In genomic region chr9:127991017-127991756, GRCh38 we compare ENCODE assay signal across 1 cellular context.
TF ChIP-seq lines count a peak whose summit lies in the region.

No MANE protein-coding gene starts in this region.

TF ChIP-seq in HepG2, 621 proteins besides CTCF, POLR2A, EP300 and RAD21 (continued from another document and continues in another):
- TF ChIP-seq PBX3 (CRISPR knock-in tag; IDR thresholded peaks at IDR 0.05; ENCODE audit: borderline replicate concordance) (no peak), TAF1 (CRISPR knock-in tag; IDR thresholded peaks at IDR 0.05) (no peak), E2F5 (CRISPR knock-in tag; conservative IDR thresholded peaks at IDR 0.05) (no peak), ZNF639 (CRISPR knock-in tag; conservative IDR thresholded peaks at IDR 0.05) (no peak), MEIS1 (CRISPR knock-in tag; IDR thresholded peaks at IDR 0.05; ENCODE audit: borderline replicate concordance) (no peak), LRRFIP1 (CRISPR knock-in tag; conservative IDR thresholded peaks at IDR 0.05) (no peak), MLXIP (CRISPR knock-in tag; IDR thresholded peaks at IDR 0.05; ENCODE audit: borderline replicate concordance) (no peak), IRF2 (CRISPR knock-in tag; IDR thresholded peaks at IDR 0.05) (peak; percentile 89), ZMYM3 (CRISPR knock-in tag; IDR thresholded peaks at IDR 0.05) (peak; percentile 67; the same call in 1 of the 2 replicates), ZBTB38 (CRISPR knock-in tag; IDR thresholded peaks at IDR 0.05) (0 out of 2 replicates have a peak, but pooled peaks have one; percentile 33), PTBP1 (IDR thresholded peaks at IDR 0.05; ENCODE audit: low read depth, low read length, poor library complexity, severe bottlenecking) (no peak), PAF1 (CRISPR knock-in tag; IDR thresholded peaks at IDR 0.05) (no peak), TBL1XR1 (IDR thresholded peaks at IDR 0.05; ENCODE audit: borderline replicate concordance, low read length, partially characterized antibody) (peak; percentile 85), ZBTB25 (CRISPR knock-in tag; IDR thresholded peaks at IDR 0.05) (no peak), PHF20 (CRISPR knock-in tag; IDR thresholded peaks at IDR 0.05) (no peak), ZNF501 (CRISPR knock-in tag; IDR thresholded peaks at IDR 0.05) (peak; percentile 36; the same call in 1 of the 2 replicates), TGIF2 (CRISPR knock-in tag; IDR thresholded peaks at IDR 0.05) (no peak), TERF1 (CRISPR knock-in tag; IDR thresholded peaks at IDR 0.05) (no peak), SKI (IDR thresholded peaks at IDR 0.05; ENCODE audit: partially characterized antibody) (peak; percentile 83), ARNTL (CRISPR knock-in tag; IDR thresholded peaks at IDR 0.05) (peak; percentile 80; the same call in 1 of the 2 replicates), ZNF567 (CRISPR knock-in tag; IDR thresholded peaks at IDR 0.05; ENCODE audit: borderline replicate concordance) (no peak), ZBTB3 (CRISPR knock-in tag; IDR thresholded peaks at IDR 0.05; ENCODE audit: borderline replicate concordance, low read depth) (no peak), DR1 (CRISPR knock-in tag; IDR thresholded peaks at IDR 0.05) (no peak), CEBPB (IDR thresholded peaks at IDR 0.05; ENCODE audit: borderline replicate concordance, low read depth, low read length) (no peak), DPF2 (CRISPR knock-in tag; IDR thresholded peaks at IDR 0.05; ENCODE audit: borderline replicate concordance, low read depth) (peak; percentile 36; the same call in 1 of the 2 replicates), PRMT3 (CRISPR knock-in tag; IDR thresholded peaks at IDR 0.05; ENCODE audit: borderline replicate concordance, low read depth) (no peak), ZNF619 (CRISPR knock-in tag; IDR thresholded peaks at IDR 0.05) (no peak), ZNF746 (CRISPR knock-in tag; IDR thresholded peaks at IDR 0.05) (no peak), KLF13 (CRISPR knock-in tag; IDR thresholded peaks at IDR 0.05) (no peak), HDAC2 (CRISPR knock-in tag; IDR thresholded peaks at IDR 0.05) (peak; percentile 75; the same call in 1 of the 2 replicates), ZNF761 (CRISPR knock-in tag; conservative IDR thresholded peaks at IDR 0.05) (no peak), ZBTB26 (CRISPR knock-in tag; IDR thresholded peaks at IDR 0.05; ENCODE audit: borderline replicate concordance) (no peak), HNRNPLL (IDR thresholded peaks at IDR 0.05; ENCODE audit: low read depth, low read length, poor library complexity, severe bottlenecking) (no peak), ZMAT3 (CRISPR knock-in tag; conservative IDR thresholded peaks at IDR 0.05) (no peak), WIZ (CRISPR knock-in tag; IDR thresholded peaks at IDR 0.05) (no peak), ZBTB7B (CRISPR knock-in tag; IDR thresholded peaks at IDR 0.05) (peak; percentile 49; the same call in 1 of the 2 replicates), ISX (CRISPR knock-in tag; conservative IDR thresholded peaks at IDR 0.05) (no peak), DNMT1 (CRISPR knock-in tag; IDR thresholded peaks at IDR 0.05) (no peak), ATF7 (IDR thresholded peaks at IDR 0.05) (no peak), ATF7 (CRISPR knock-in tag; IDR thresholded peaks at IDR 0.05) (no peak), ZNF710 (CRISPR knock-in tag; IDR thresholded peaks at IDR 0.05; ENCODE audit: borderline replicate concordance) (no peak), RORA (CRISPR knock-in tag; IDR thresholded peaks at IDR 0.05) (no peak)
- TF ChIP-seq, protein P1, sequence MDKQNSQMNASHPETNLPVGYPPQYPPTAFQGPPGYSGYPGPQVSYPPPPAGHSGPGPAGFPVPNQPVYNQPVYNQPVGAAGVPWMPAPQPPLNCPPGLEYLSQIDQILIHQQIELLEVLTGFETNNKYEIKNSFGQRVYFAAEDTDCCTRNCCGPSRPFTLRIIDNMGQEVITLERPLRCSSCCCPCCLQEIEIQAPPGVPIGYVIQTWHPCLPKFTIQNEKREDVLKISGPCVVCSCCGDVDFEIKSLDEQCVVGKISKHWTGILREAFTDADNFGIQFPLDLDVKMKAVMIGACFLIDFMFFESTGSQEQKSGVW (CRISPR knock-in tag; IDR thresholded peaks at IDR 0.05; ENCODE audit: borderline replicate concordance): no peak
- TF ChIP-seq, protein P2, sequence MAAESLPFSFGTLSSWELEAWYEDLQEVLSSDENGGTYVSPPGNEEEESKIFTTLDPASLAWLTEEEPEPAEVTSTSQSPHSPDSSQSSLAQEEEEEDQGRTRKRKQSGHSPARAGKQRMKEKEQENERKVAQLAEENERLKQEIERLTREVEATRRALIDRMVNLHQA (CRISPR knock-in tag; IDR thresholded peaks at IDR 0.05): no peak
- TF ChIP-seq, protein P3, sequence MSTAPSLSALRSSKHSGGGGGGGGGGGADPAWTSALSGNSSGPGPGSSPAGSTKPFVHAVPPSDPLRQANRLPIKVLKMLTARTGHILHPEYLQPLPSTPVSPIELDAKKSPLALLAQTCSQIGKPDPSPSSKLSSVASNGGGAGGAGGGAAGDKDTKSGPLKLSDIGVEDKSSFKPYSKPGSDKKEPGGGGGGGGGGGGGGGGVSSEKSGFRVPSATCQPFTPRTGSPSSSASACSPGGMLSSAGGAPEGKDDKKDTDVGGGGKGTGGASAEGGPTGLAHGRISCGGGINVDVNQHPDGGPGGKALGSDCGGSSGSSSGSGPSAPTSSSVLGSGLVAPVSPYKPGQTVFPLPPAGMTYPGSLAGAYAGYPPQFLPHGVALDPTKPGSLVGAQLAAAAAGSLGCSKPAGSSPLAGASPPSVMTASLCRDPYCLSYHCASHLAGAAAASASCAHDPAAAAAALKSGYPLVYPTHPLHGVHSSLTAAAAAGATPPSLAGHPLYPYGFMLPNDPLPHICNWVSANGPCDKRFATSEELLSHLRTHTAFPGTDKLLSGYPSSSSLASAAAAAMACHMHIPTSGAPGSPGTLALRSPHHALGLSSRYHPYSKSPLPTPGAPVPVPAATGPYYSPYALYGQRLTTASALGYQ (CRISPR knock-in tag; IDR thresholded peaks at IDR 0.05): peak; percentile 37; the same call in 1 of the 2 replicates
- TF ChIP-seq, protein P4, sequence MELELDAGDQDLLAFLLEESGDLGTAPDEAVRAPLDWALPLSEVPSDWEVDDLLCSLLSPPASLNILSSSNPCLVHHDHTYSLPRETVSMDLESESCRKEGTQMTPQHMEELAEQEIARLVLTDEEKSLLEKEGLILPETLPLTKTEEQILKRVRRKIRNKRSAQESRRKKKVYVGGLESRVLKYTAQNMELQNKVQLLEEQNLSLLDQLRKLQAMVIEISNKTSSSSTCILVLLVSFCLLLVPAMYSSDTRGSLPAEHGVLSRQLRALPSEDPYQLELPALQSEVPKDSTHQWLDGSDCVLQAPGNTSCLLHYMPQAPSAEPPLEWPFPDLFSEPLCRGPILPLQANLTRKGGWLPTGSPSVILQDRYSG (CRISPR knock-in tag; IDR thresholded peaks at IDR 0.05): no peak
